Comparison of ENCODE assay signal across 9 cellular contexts in genomic region chr5:163460562-163461176, GRCh38. TPM values are rescaled to one million over a fixed set of nuclear protein-coding genes. Genes with fewer than 3 reads are reported as not detected.
DNase-seq lines count a peak whose midpoint lies in the region; ATAC-seq, FAIRE-seq and TF ChIP-seq lines count a peak whose summit lies in the region.
"Had no signal": no experiment of that assay in that cellular context is flagged by ENCODE, and none has a peak within 500 bp of the region (broad histone marks: within the 10 kb centered on the region; RNA-seq: fewer than 3 reads in every experiment).

Gene HMMR, plus strand, starts transcription at chr5:163460632. Its CDS starts 61 bp downstream, at chr5:163460693.

- peak within 1 kb of the TSS; percentile 98 to 99 for H3K9ac ChIP-seq in K562 (ENCODE audit: insufficient read depth in 1 of 2, low read depth in 2 of 2, low read length in 2 of 2)

- ATAC-seq in K562 = peak; percentile 6
- no peak for ATAC-seq in memory B cell (ENCODE audit: low read depth)
- no peak for ATAC-seq in GM21723 (IDR thresholded peaks at IDR 0.05; ENCODE audit: unreplicated experiment)
- no peak for ATAC-seq in GM18861 (IDR thresholded peaks at IDR 0.05; ENCODE audit: unreplicated experiment)

- CTCF ChIA-PET in BJ (lab: Yijun Ruan, JAX) (interaction anchor here (0.9 to 2.5 kb wide), 3 partner anchors 13 to 28 kb away, joined by 3 to 11 read pairs (median 3); no protein-coding TSS in a partner anchor), K562 (lab: Yijun Ruan, JAX; ENCODE audit: low intra/inter-chr PET ratio) (no interaction called here)

- peaks cover 8 to 9% of the 10 kb centered on the region in 2 experiments; a peak in 4 of 5 replicates for H3K4me1 ChIP-seq in K562 (replicated peaks in 1 of 2; ENCODE audit: control insufficient read depth in 2 of 2, insufficient read depth in 2 of 2, low read length in 2 of 2)

- intact Hi-C loops in K562 (cut with micrococcal nuclease) = loop anchor here (1.0 kb wide), 1 partner anchor 45 kb away; the partner anchor contains the start of gene MAT2B

- peak within 1 kb of the TSS; percentile 100 for H3K27ac ChIP-seq in K562 (ENCODE audit: extremely low read depth, low read depth, low read length)

- in situ Hi-C loops in K562 (cut with MboI) = no loop called here

- no peaks in the 10 kb centered on the region for H3K9me3 ChIP-seq in K562 (replicated peaks; ENCODE audit: control insufficient read depth, insufficient read depth, low read depth, low read length)

- peak within 1 kb of the TSS; percentile 94 for H3K4me2 ChIP-seq in K562 (ENCODE audit: insufficient read depth, low read length)

- no peaks in the 10 kb centered on the region for H3K27me3 ChIP-seq in BJ (ENCODE audit: control insufficient read depth, insufficient read depth, low read length)
- no peaks in the 10 kb centered on the region for H3K27me3 ChIP-seq in K562 (ENCODE audit: control insufficient read depth in 2 of 2, insufficient read depth in 2 of 2, low read length in 2 of 2)

- TF ChIP-seq EP300 in K562 (IDR thresholded peaks at IDR 0.05; ENCODE audit: low read length) = no peak

- H3K4me3 ChIP-seq in BJ (ENCODE audit: low read depth, low read length) (peak within 1 kb of the TSS; percentile 62), K562 (peak within 1 kb of the TSS; percentile 70)

- POLR2A ChIA-PET in BJ (lab: Charles Lee) = interaction anchor here (0.7 to 1.4 kb wide), 4 partner anchors 10 to 70 kb away, joined by 3 to 13 read pairs (median 4); partner anchors contain the start of gene CCNG1
- POLR2A ChIA-PET in K562 (lab: Yijun Ruan, JAX) = interaction anchor here (0.6 to 6.9 kb wide), 17 partner anchors 10 to 900 kb away, joined by 3 to 126 read pairs (median 3); partner anchors contain the start of genes CCNG1 and MAT2B

- peaks cover 7% of the 10 kb centered on the region for H3K36me3 Mint-ChIP-seq in memory B cell

- H3K27ac Mint-ChIP-seq in memory B cell = peak within 1 kb of the TSS; percentile 99

- DNase-seq in BJ (ENCODE audit: low read depth) (no peak), GM12892 (ENCODE audit: insufficient read length) (no peak), NCI-H345 treated with DMSO at 0.1 percent for 48 hours (lab: John Stamatoyannopoulos, UW; ENCODE audit: unreplicated experiment) (peak; percentile 53), K562 (ENCODE audit: extremely low read depth in 1 of 4, low spot score in 3 of 4) (peak in 1 of 4 experiments; percentile 51), memory B cell (ENCODE audit: low spot score in 2 of 2) (no peak), NCI-H774 (lab: John Stamatoyannopoulos, UW) (no peak)

- H3K79me2 ChIP-seq in K562 (ENCODE audit: control insufficient read depth, insufficient read depth, low read length) = peaks cover 88% of the 10 kb centered on the region

- no peaks in the 10 kb centered on the region for H3K27me3 Mint-ChIP-seq in memory B cell

- peak within 1 kb of the TSS; percentile 94 for H3K4me3 Mint-ChIP-seq in memory B cell

- TF ChIP-seq CTCF in BJ (IDR thresholded peaks at IDR 0.05; ENCODE audit: insufficient read depth, low read depth, low read length) (no peak), K562 (IDR thresholded peaks at IDR 0.05 in 2 of 3, conservative IDR thresholded peaks at IDR 0.05 in 1 of 3; ENCODE audit: insufficient read depth in 2 of 3, low read depth in 1 of 3, low read length in 3 of 3) (no peak)

- H3K36me3 ChIP-seq in BJ (ENCODE audit: control insufficient read depth, insufficient read depth, low read length) (no peaks in the 10 kb centered on the region), K562 (ENCODE audit: control insufficient read depth, insufficient read depth, low read length) (peaks cover 34% of the 10 kb centered on the region)

- no peaks in the 10 kb centered on the region for H3K9me1 ChIP-seq in K562 (ENCODE audit: control insufficient read depth, insufficient read depth, low read length)

- H4K20me1 ChIP-seq in K562 (replicated peaks; ENCODE audit: control insufficient read depth, insufficient read depth, low read length) = no peaks in the 10 kb centered on the region

- WGBS in K562 (ENCODE audit: insufficient coverage, low coverage, missing lambda C conversion rate) = under 1% methylated on average over 17 of the region's 23 CpGs

- BruUV-seq in K562 (replicated peaks; lab: Mats Ljungman, UMichigan) = TSS peak; percentile 92

- H3K4me1 Mint-ChIP-seq in memory B cell = peaks cover 19% of the 10 kb centered on the region

- peak within 1 kb of the TSS; percentile 99 for H2AFZ ChIP-seq in K562 (ENCODE audit: low read depth, low read length)

- no peak for FAIRE-seq in GM12892 (lab: Jason Lieb, UNC)
- FAIRE-seq in K562 (lab: Jason Lieb, UNC) = peak; percentile 35
- FAIRE-seq: TTC549 had no signal

- TF ChIP-seq RAD21 in K562 (CRISPR knock-in tag; conservative IDR thresholded peaks at IDR 0.05 in 1 of 2, IDR thresholded peaks at IDR 0.05 in 1 of 2) = no peak

- H3K9me3 Mint-ChIP-seq in memory B cell = no peaks in the 10 kb centered on the region

- TF ChIP-seq POLR2A in GM12892 (IDR thresholded peaks at IDR 0.05; ENCODE audit: low read depth, low read length) (peak; percentile 82), K562 (conservative IDR thresholded peaks at IDR 0.05) (peak; percentile 75)

TF ChIP-seq in K562, 482 proteins besides CTCF, POLR2A, EP300 and RAD21 (continues in another document):
- 0 out of 2 replicates have a peak, but pooled peaks have one; percentile 29 for TF ChIP-seq NBN (IDR thresholded peaks at IDR 0.05; ENCODE audit: low read depth)
- no peak for TF ChIP-seq ZNF584 (CRISPR knock-in tag; IDR thresholded peaks at IDR 0.05; ENCODE audit: low read depth)
- TF ChIP-seq OTX1 (CRISPR knock-in tag; IDR thresholded peaks at IDR 0.05) = no peak
- no peak for TF ChIP-seq GATAD2B (IDR thresholded peaks at IDR 0.05; ENCODE audit: borderline replicate concordance)
- TF ChIP-seq ZSCAN29 (IDR thresholded peaks at IDR 0.05) = peak; percentile 97
- no peak for TF ChIP-seq NFIX (CRISPR knock-in tag; IDR thresholded peaks at IDR 0.05; ENCODE audit: low read depth)
- peak; percentile 87 for TF ChIP-seq CHD1 (IDR thresholded peaks at IDR 0.05; ENCODE audit: low read length)
- TF ChIP-seq CBX8 (IDR thresholded peaks at IDR 0.05; ENCODE audit: borderline replicate concordance, extremely low read depth, low read depth, low read length, poor library complexity, severe bottlenecking) = no peak
- no peak for TF ChIP-seq ZNF655 (CRISPR knock-in tag; IDR thresholded peaks at IDR 0.05)
- TF ChIP-seq E2F4 (CRISPR knock-in tag; IDR thresholded peaks at IDR 0.05; ENCODE audit: low read depth) = peak; percentile 75; the same call in 1 of the 2 replicates
- no peak for TF ChIP-seq HNRNPK (IDR thresholded peaks at IDR 0.05; ENCODE audit: low read depth, low read length, poor library complexity, severe bottlenecking)
- TF ChIP-seq TBP (optimal IDR thresholded peaks at IDR 0.05; ENCODE audit: low read depth, low read length) = peak; percentile 92
- peak; percentile 11 for TF ChIP-seq ZFP36 (IDR thresholded peaks at IDR 0.05; ENCODE audit: low read depth, low read length, partially characterized antibody)

RNA-seq across cellular contexts. Expression of gene HMMR, which starts in this region (rescaled TPM):
- polyA plus RNA-seq in BJ (2011; rRNA removed) (5.4 and 12.0 TPM in 2 replicates), K562 (2011; rRNA removed) (54.0 and 90.8 TPM in 2 replicates), K562 (2014; fragmentation: Illumina TruSeq; extraction: Trizol) (90.0 and 123 TPM in 2 replicates), K562 (2014; fragmentation: Nextera tagmentation; extraction: Ambion mirVana) (10 to 100 TPM; 81.7 to 86.0 TPM), K562 (2014; rRNA removed) (71.5 and 81.0 TPM in 2 replicates)
- 2.4 and 2.7 TPM in 2 replicates for polyA minus RNA-seq in BJ (2011; rRNA and poly(A)+ RNA removed)
- polyA plus RNA-seq in GM12892 (2012; ENCODE audit: missing spikeins) = 38.0 TPM
- total RNA-seq in K562 (2011; cell fraction: chromatin; rRNA removed; ENCODE audit: low replicate concordance) = 19.9 and 66.6 TPM in 2 replicates
- total RNA-seq in K562 (2011; cell fraction: nucleolus; rRNA removed) = 9.0 and 11.3 TPM in 2 replicates
- total RNA-seq in K562 (2011; cell fraction: nucleoplasm; rRNA removed) = 24.3 and 29.8 TPM in 2 replicates
- total RNA-seq in K562 (2014; rRNA removed) (69.9 and 90.8 TPM in 2 replicates), K562 (2014; rRNA removed; fragmentation: Illumina TruSeq; extraction: Trizol) (133 and 155 TPM in 2 replicates), K562 (2015; rRNA removed; fragmentation: Illumina TruSeq; extraction: Trizol) (102 and 107 TPM in 2 replicates), K562 (2021) (73.8 and 74.9 TPM in 2 replicates)
- polyA plus RNA-seq in K562 (2011; cell fraction: cytosol; rRNA removed) = 8.2 and 22.0 TPM in 2 replicates
- polyA plus RNA-seq in K562 (2011; cell fraction: nucleus; rRNA removed) = 13.8 and 18.3 TPM in 2 replicates
- polyA plus RNA-seq in K562 (2012) = 63.8 and 71.3 TPM in 2 replicates
- 83.0 and 83.6 TPM in 2 replicates for polyA minus RNA-seq in K562 (2011; rRNA and poly(A)+ RNA removed)
- polyA minus RNA-seq in K562 (2011; cell fraction: cytosol; rRNA and poly(A)+ RNA removed) = 30.4 and 37.2 TPM in 2 replicates
- polyA minus RNA-seq in K562 (2011; cell fraction: nucleus; rRNA and poly(A)+ RNA removed) = 14.5 and 29.0 TPM in 2 replicates
